ENCODE assay signal across 9 cellular contexts in genomic region chr7:100431286-100431735, GRCh38. TPM values are rescaled to one million over a fixed set of nuclear protein-coding genes. Genes with fewer than 3 reads are reported as not detected.
DNase-seq lines count a peak whose midpoint lies in the region; ATAC-seq and TF ChIP-seq lines count a peak whose summit lies in the region.
"Had no signal": no experiment of that assay in that cellular context is flagged by ENCODE, and none has a peak within 500 bp of the region (broad histone marks: within the 10 kb centered on the region; RNA-seq: fewer than 3 reads in every experiment).

No MANE protein-coding gene starts in this region.

- H3K36me3 ChIP-seq in SK-N-SH (replicated peaks in 1 of 2; ENCODE audit: control insufficient read depth in 1 of 2, insufficient read depth in 2 of 2, low read length in 1 of 2) = peaks cover 41 to 43% of the 10 kb centered on the region in 2 experiments
- peaks cover 36% of the 10 kb centered on the region for H3K36me3 ChIP-seq in iPS-18a (ENCODE audit: control insufficient read depth, low read depth, low read length)

- no peak for ATAC-seq in SK-N-SH treated with all-trans-retinoic acid at 6 μM for 48 hours
- ATAC-seq in activated T-cell treated with anti-CD3 and anti-CD28 coated beads, Interleukin-2, amount 50 U/mL, for 4 hours = no peak
- no peak for ATAC-seq in stimulated activated naive CD8-positive, alpha-beta T cell treated with anti-CD3 and anti-CD28 coated beads, Interleukin-15, amount 100 ng/mL, for 72 hours

- peak overlapping the region; percentile 86 for H3K4me3 Mint-ChIP-seq in activated T-cell treated with anti-CD3 and anti-CD28 coated beads, Interleukin-2, amount 50 U/mL, for 4 hours
- H3K4me3 Mint-ChIP-seq in stimulated activated naive CD8-positive, alpha-beta T cell treated with anti-CD3 and anti-CD28 coated beads, Interleukin-15, amount 100 ng/mL, for 72 hours = peak overlapping the region; percentile 69 to 92

- POLR2A ChIA-PET in SK-N-SH (lab: Yijun Ruan, JAX) = interaction anchor here (0.6 kb wide), 1 partner anchor 18 kb away, joined by 3 read pairs; no protein-coding TSS in a partner anchor

- H3K27me3 ChIP-seq in SK-N-SH (ENCODE audit: insufficient read depth) (no peaks in the 10 kb centered on the region), iPS-18a (ENCODE audit: control insufficient read depth, insufficient read depth, low read length) (peaks cover 10% of the 10 kb centered on the region)

- no peak for TF ChIP-seq CTCF in SK-N-SH (IDR thresholded peaks at IDR 0.05)

- peaks cover 48% of the 10 kb centered on the region for H3K4me1 Mint-ChIP-seq in activated T-cell treated with anti-CD3 and anti-CD28 coated beads, Interleukin-2, amount 50 U/mL, for 4 hours (ENCODE audit: low read depth)
- peaks cover 70% of the 10 kb centered on the region for H3K4me1 Mint-ChIP-seq in stimulated activated naive CD8-positive, alpha-beta T cell treated with anti-CD3 and anti-CD28 coated beads, Interleukin-15, amount 100 ng/mL, for 72 hours

- H3K9ac ChIP-seq in SK-N-SH (peak overlapping the region; percentile 99), iPS-18a (ENCODE audit: low read length) (no peak overlapping the region)

- H3K4me1 ChIP-seq in SK-N-SH (ENCODE audit: control insufficient read depth in 1 of 2, insufficient read depth in 2 of 2, low read depth in 1 of 2, low read length in 1 of 2) (peaks cover 23 to 49% of the 10 kb centered on the region in 2 experiments; a peak in 3 of 4 replicates), iPS-18a (ENCODE audit: control insufficient read depth, low read depth, low read length) (peaks cover 4% of the 10 kb centered on the region)

- H3K4me2 ChIP-seq in SK-N-SH = peak overlapping the region; percentile 97

- H3K36me3 Mint-ChIP-seq in activated T-cell treated with anti-CD3 and anti-CD28 coated beads, Interleukin-2, amount 50 U/mL, for 4 hours (ENCODE audit: insufficient read depth) = peaks cover 32% of the 10 kb centered on the region

- H3K79me2 ChIP-seq in SK-N-SH (ENCODE audit: insufficient read depth) = peaks cover 63% of the 10 kb centered on the region

- no peaks in the 10 kb centered on the region for H3K9me3 ChIP-seq in SK-N-SH
- no peaks in the 10 kb centered on the region for H3K9me3 ChIP-seq in iPS-18a (ENCODE audit: control insufficient read depth, low read depth, low read length)

- H3K9me3 Mint-ChIP-seq in activated T-cell treated with anti-CD3 and anti-CD28 coated beads, Interleukin-2, amount 50 U/mL, for 4 hours = no peaks in the 10 kb centered on the region
- H3K9me3 Mint-ChIP-seq in stimulated activated naive CD8-positive, alpha-beta T cell treated with anti-CD3 and anti-CD28 coated beads, Interleukin-15, amount 100 ng/mL, for 72 hours = no peaks in the 10 kb centered on the region

- H3K4me3 ChIP-seq in SK-N-SH (ENCODE audit: low read depth in 2 of 2, low read length in 1 of 2) (peak overlapping the region; percentile 78 to 95; a peak in 3 of 4 replicates), iPS-18a (ENCODE audit: low read length) (peak overlapping the region; percentile 96)

- no peaks in the 10 kb centered on the region for H3K27me3 Mint-ChIP-seq in activated T-cell treated with anti-CD3 and anti-CD28 coated beads, Interleukin-2, amount 50 U/mL, for 4 hours (ENCODE audit: low read depth)
- no peaks in the 10 kb centered on the region for H3K27me3 Mint-ChIP-seq in stimulated activated naive CD8-positive, alpha-beta T cell treated with anti-CD3 and anti-CD28 coated beads, Interleukin-15, amount 100 ng/mL, for 72 hours

- no peak for TF ChIP-seq EP300 in SK-N-SH (IDR thresholded peaks at IDR 0.05; ENCODE audit: borderline replicate concordance in 1 of 2, low read depth in 1 of 2, low read length in 1 of 2)

- TF ChIP-seq RAD21 in SK-N-SH (IDR thresholded peaks at IDR 0.05; ENCODE audit: low read length) = no peak

- CTCF ChIA-PET in SK-N-SH (lab: Yijun Ruan, JAX) = interaction anchor here (0.9 to 1.4 kb wide), 3 partner anchors 19 to 260 kb away, joined by 3 to 6 read pairs (median 3); no protein-coding TSS in a partner anchor

- WGBS in SK-N-SH (ENCODE audit: low lambda C conversion rate) = 97% methylated on average over 23 of the region's 23 CpGs

- H2AFZ ChIP-seq in SK-N-SH (ENCODE audit: low read depth) = no peak overlapping the region

- peak overlapping the region; percentile 14 to 96 for H3K27ac Mint-ChIP-seq in stimulated activated naive CD8-positive, alpha-beta T cell treated with anti-CD3 and anti-CD28 coated beads, Interleukin-15, amount 100 ng/mL, for 72 hours

- peaks cover 17% of the 10 kb centered on the region for H3F3A ChIP-seq in SK-N-SH (replicated peaks; ENCODE audit: insufficient read depth)

- peaks cover 13% of the 10 kb centered on the region for H4K20me1 ChIP-seq in SK-N-SH (ENCODE audit: insufficient read depth)

- H3K27ac ChIP-seq in SK-N-SH (ENCODE audit: low read depth in 2 of 2, low read length in 1 of 2) = peak overlapping the region in 1 of 2 experiments; percentile 99; a peak in 1 of 4 replicates
- H3K27ac ChIP-seq in iPS-18a (ENCODE audit: low read length) = no peak overlapping the region

- DNase-seq in SK-N-SH (no peak), AG20443 (ENCODE audit: low spot score) (no peak), T1000 (lab: John Stamatoyannopoulos, UW) (no peak), inferior parietal cortex (ENCODE audit: extremely low spot score) (no peak)
- DNase-seq in activated T-cell treated with anti-CD3 and anti-CD28 coated beads, Interleukin-2, amount 50 U/mL, for 4 hours = no peak
- DNase-seq in stimulated activated naive CD8-positive, alpha-beta T cell treated with anti-CD3 and anti-CD28 coated beads, Interleukin-15, amount 100 ng/mL, for 72 hours = no peak

- H3K9me2 ChIP-seq in SK-N-SH = no peaks in the 10 kb centered on the region

TF ChIP-seq in SK-N-SH, 30 proteins besides CTCF, POLR2A, EP300 and RAD21:
- TF ChIP-seq MEF2A (IDR thresholded peaks at IDR 0.05; ENCODE audit: borderline replicate concordance, low read depth) = no peak
- TF ChIP-seq MAX (IDR thresholded peaks at IDR 0.05; ENCODE audit: low read depth) = no peak
- no peak for TF ChIP-seq RXRA (IDR thresholded peaks at IDR 0.05; ENCODE audit: borderline replicate concordance, low read depth)
- no peak for TF ChIP-seq GABPA (IDR thresholded peaks at IDR 0.05; ENCODE audit: low read depth)
- TF ChIP-seq RCOR1 (IDR thresholded peaks at IDR 0.05; ENCODE audit: low read length) = no peak
- no peak for TF ChIP-seq EZH2phosphoT487 (IDR thresholded peaks at IDR 0.05; ENCODE audit: borderline replicate concordance, low read depth)
- TF ChIP-seq SIN3A (IDR thresholded peaks at IDR 0.05; ENCODE audit: borderline replicate concordance, low read depth, low read length) = no peak
- TF ChIP-seq FOXM1 (IDR thresholded peaks at IDR 0.05; ENCODE audit: low read depth) = no peak

TF ChIP-seq in SK-N-SH treated with all-trans-retinoic acid at 6 μM for 48 hours, 23 proteins besides CTCF, POLR2A, EP300 and RAD21 (continues in another document):
- TF ChIP-seq CSDC2 (CRISPR knock-in tag; IDR thresholded peaks at IDR 0.05) (no peak), POU6F1 (CRISPR knock-in tag; IDR thresholded peaks at IDR 0.05; ENCODE audit: borderline replicate concordance, low read depth) (no peak), OSR1 (CRISPR knock-in tag; IDR thresholded peaks at IDR 0.05) (no peak), ZNF70 (CRISPR knock-in tag; IDR thresholded peaks at IDR 0.05) (no peak)

RNA-seq across cellular contexts. Expression of gene MEPCE, which starts 1.7 kb away (rescaled TPM):
- polyA plus RNA-seq in SK-N-SH (2012; rRNA removed) = 16.7 and 20.2 TPM in 2 replicates
- polyA plus RNA-seq in SK-N-SH (2012; cell fraction: cytosol; rRNA removed) = 13.7 and 17.2 TPM in 2 replicates
- 45.2 and 52.4 TPM in 2 replicates for polyA plus RNA-seq in SK-N-SH (2012; cell fraction: nucleus; rRNA removed)
- 10 to 100 TPM; 82.4 to 87.2 (median 84.4) TPM for total RNA-seq in activated T-cell treated with anti-CD3 and anti-CD28 coated beads, Interleukin-2, amount 50 U/mL, for 4 hours

RNA-seq across cellular contexts. Expression of gene ZCWPW1, which starts 2.8 kb away (rescaled TPM):
- 3.4 and 4.1 TPM in 2 replicates for polyA plus RNA-seq in SK-N-SH (2012; rRNA removed)
- polyA plus RNA-seq in SK-N-SH (2012; cell fraction: cytosol; rRNA removed) = 3.1 and 3.5 TPM in 2 replicates
- polyA plus RNA-seq in SK-N-SH (2012; cell fraction: nucleus; rRNA removed) = 10.2 and 15.5 TPM in 2 replicates
- 1 to 10 TPM; 4.2 to 5.1 (median 4.8) TPM for total RNA-seq in activated T-cell treated with anti-CD3 and anti-CD28 coated beads, Interleukin-2, amount 50 U/mL, for 4 hours

RNA-seq across cellular contexts. Expression of gene PPP1R35, which starts 5.0 kb away (rescaled TPM):
- 66.9 and 75.9 TPM in 2 replicates for polyA plus RNA-seq in SK-N-SH (2012; rRNA removed)
- 26.7 and 37.5 TPM in 2 replicates for polyA plus RNA-seq in SK-N-SH (2012; cell fraction: cytosol; rRNA removed)
- polyA plus RNA-seq in SK-N-SH (2012; cell fraction: nucleus; rRNA removed) = 280 and 468 TPM in 2 replicates
- total RNA-seq in activated T-cell treated with anti-CD3 and anti-CD28 coated beads, Interleukin-2, amount 50 U/mL, for 4 hours = 10 to 100 TPM; 36.3 to 42.6 (median 37.4) TPM

RNA-seq across cellular contexts. Expression of gene SPACDR, which starts 32.7 kb away (rescaled TPM):
- polyA plus RNA-seq in SK-N-SH (2012; rRNA removed) = 0.93 and 1.5 TPM in 2 replicates
- polyA plus RNA-seq in SK-N-SH (2012; cell fraction: cytosol; rRNA removed) = 0.44 and 0.47 TPM in 2 replicates
- polyA plus RNA-seq in SK-N-SH (2012; cell fraction: nucleus; rRNA removed) = 7.2 and 8.4 TPM in 2 replicates
- under 1 TPM; 0.26 to 0.46 (median 0.41) TPM for total RNA-seq in activated T-cell treated with anti-CD3 and anti-CD28 coated beads, Interleukin-2, amount 50 U/mL, for 4 hours
- total RNA-seq: LHCN-M2 had no signal

RNA-seq across cellular contexts. Expression of gene TSC22D4, which starts 47.7 kb away (rescaled TPM):
- 20.3 and 32.7 TPM in 2 replicates for polyA plus RNA-seq in SK-N-SH (2012; rRNA removed)
- 13.4 and 24.0 TPM in 2 replicates for polyA plus RNA-seq in SK-N-SH (2012; cell fraction: cytosol; rRNA removed)
- 45.7 and 64.8 TPM in 2 replicates for polyA plus RNA-seq in SK-N-SH (2012; cell fraction: nucleus; rRNA removed)
- total RNA-seq in activated T-cell treated with anti-CD3 and anti-CD28 coated beads, Interleukin-2, amount 50 U/mL, for 4 hours = 10 to 100 TPM; 65.4 to 81.9 (median 81.5) TPM
